ENCODE assay signal across 11 cellular contexts in genomic region chr10:103896225-103896624, GRCh38. TPM values are rescaled to one million over a fixed set of nuclear protein-coding genes. Genes with fewer than 3 reads are reported as not detected.
DNase-seq lines count a peak whose midpoint lies in the region; ATAC-seq, FAIRE-seq and TF ChIP-seq lines count a peak whose summit lies in the region.
"Had no signal": no experiment of that assay in that cellular context is flagged by ENCODE, and none has a peak within 500 bp of the region (broad histone marks: within the 10 kb centered on the region; RNA-seq: fewer than 3 reads in every experiment).

No MANE protein-coding gene starts in this region.

- H3K4me3 ChIP-seq in BLaER1 treated with 17β-estradiol and CSF1 and Interleukin-3, amounts not matched to agents 10 nM and 100 nM: no peak overlapping the region
- H3K4me3 ChIP-seq in SJCRH30: no peak overlapping the region
- H3K4me3 ChIP-seq: K562, neural progenitor cell had no signal

- no peak for FAIRE-seq in H54 (lab: Jason Lieb, UNC)
- FAIRE-seq: K562 had no signal

- ATAC-seq in effector memory CD8-positive, alpha-beta T cell (replicated peaks): no peak
- ATAC-seq: K562 had no signal

- no peak for TF ChIP-seq POLR2A in H54 (IDR thresholded peaks at IDR 0.05; ENCODE audit: low read depth, low read length)

- peaks cover 35 to 38% of the 10 kb centered on the region in 2 donors for H3K4me1 Mint-ChIP-seq in effector memory CD8-positive, alpha-beta T cell (ENCODE audit: low read depth in 2 of 2)
- H3K4me1 Mint-ChIP-seq in nephron progenitor cell: peaks cover 91% of the 10 kb centered on the region

- TF ChIP-seq CTCF in nephron progenitor cell (IDR thresholded peaks at IDR 0.05): no peak

- H3K27ac Mint-ChIP-seq in effector memory CD8-positive, alpha-beta T cell: peak overlapping the region; percentile 84 to 92
- peak overlapping the region; percentile 88 for H3K27ac Mint-ChIP-seq in nephron progenitor cell
- H3K27ac Mint-ChIP-seq: neural progenitor cell had no signal

- no peaks in the 10 kb centered on the region for H3K9me3 ChIP-seq in BLaER1 treated with 17β-estradiol and CSF1 and Interleukin-3, amounts not matched to agents 10 nM and 100 nM (replicated peaks in 1 of 11)
- H3K9me3 ChIP-seq in SJCRH30 (replicated peaks): no peaks in the 10 kb centered on the region

- no peak overlapping the region for H3K9ac ChIP-seq in BLaER1 treated with 17β-estradiol and CSF1 and Interleukin-3, amounts not matched to agents 10 nM and 100 nM
- H3K9ac ChIP-seq: neural progenitor cell had no signal

- no peaks in the 10 kb centered on the region for H3K9me3 Mint-ChIP-seq in effector memory CD8-positive, alpha-beta T cell
- no peaks in the 10 kb centered on the region for H3K9me3 Mint-ChIP-seq in nephron progenitor cell
- H3K9me3 Mint-ChIP-seq: neural progenitor cell had no signal

- DNase-seq in NCI-H69 (lab: John Stamatoyannopoulos, UW) (peak; percentile 24), nephron progenitor cell (no peak), NCI-H1105 (lab: John Stamatoyannopoulos, UW) (no peak), SJCRH30 (no peak), H54 (ENCODE audit: insufficient read length, low spot score) (no peak), germinal center (ENCODE audit: low spot score) (no peak)
- DNase-seq in effector memory CD8-positive, alpha-beta T cell: no peak
- DNase-seq: activated T-cell treated with anti-CD3 and anti-CD28 coated beads, Interleukin-2, amount 50 U/mL, for 1 hour had no signal

- peaks cover 29 to 65% (median 50%) of the 10 kb centered on the region in 11 experiments for H3K36me3 ChIP-seq in BLaER1 treated with 17β-estradiol and CSF1 and Interleukin-3, amounts not matched to agents 10 nM and 100 nM
- H3K36me3 ChIP-seq in SJCRH30: no peaks in the 10 kb centered on the region
- H3K36me3 ChIP-seq: neural progenitor cell had no signal

- no peaks in the 10 kb centered on the region for H3K27me3 Mint-ChIP-seq in effector memory CD8-positive, alpha-beta T cell
- peaks cover 5% of the 10 kb centered on the region for H3K27me3 Mint-ChIP-seq in nephron progenitor cell (ENCODE audit: low read depth, poor library complexity)

- H3K4me3 Mint-ChIP-seq in effector memory CD8-positive, alpha-beta T cell: no peak overlapping the region
- peak overlapping the region; percentile 3 for H3K4me3 Mint-ChIP-seq in nephron progenitor cell
- H3K4me3 Mint-ChIP-seq: neural progenitor cell had no signal

- H4K20me1 ChIP-seq in BLaER1 treated with 17β-estradiol and CSF1 and Interleukin-3, amounts not matched to agents 10 nM and 100 nM: no peaks in the 10 kb centered on the region

- no peaks in the 10 kb centered on the region for H3K27me3 ChIP-seq in BLaER1 treated with 17β-estradiol and CSF1 and Interleukin-3, amounts not matched to agents 10 nM and 100 nM
- no peaks in the 10 kb centered on the region for H3K27me3 ChIP-seq in SJCRH30
- H3K27me3 ChIP-seq: neural progenitor cell had no signal

- H3K27ac ChIP-seq in BLaER1 treated with 17β-estradiol and CSF1 and Interleukin-3, amounts not matched to agents 10 nM and 100 nM: peak overlapping the region in 4 of 11 experiments; percentile 14 to 62 (median 50); a peak in 6 of 22 replicates
- no peak overlapping the region for H3K27ac ChIP-seq in SJCRH30
- H3K27ac ChIP-seq: neural progenitor cell had no signal

- peaks cover 28 to 47% (median 34%) of the 10 kb centered on the region in 10 experiments for H3K4me1 ChIP-seq in BLaER1 treated with 17β-estradiol and CSF1 and Interleukin-3, amounts not matched to agents 10 nM and 100 nM
- peaks cover 19% of the 10 kb centered on the region for H3K4me1 ChIP-seq in SJCRH30

- peak overlapping the region in 6 of 11 experiments; percentile 56 to 80 (median 72); a peak in 10 of 22 replicates for H3K4me2 ChIP-seq in BLaER1 treated with 17β-estradiol and CSF1 and Interleukin-3, amounts not matched to agents 10 nM and 100 nM
- H3K4me2 ChIP-seq: neural progenitor cell had no signal

- H3K36me3 Mint-ChIP-seq in effector memory CD8-positive, alpha-beta T cell (ENCODE audit: insufficient read depth): peaks cover 78% of the 10 kb centered on the region
- peaks cover 44% of the 10 kb centered on the region for H3K36me3 Mint-ChIP-seq in nephron progenitor cell (ENCODE audit: low read depth)

RNA-seq across cellular contexts. Expression of gene STN1, which starts 21.8 kb away (rescaled TPM):
- 10.3 and 11.6 TPM in 2 replicates for total RNA-seq in SJCRH30 (2014; rRNA removed; shearing (Covaris generic))

RNA-seq across cellular contexts. Expression of gene SH3PXD2A, which starts 40.8 kb away (rescaled TPM):
- total RNA-seq in SJCRH30 (2014; rRNA removed; shearing (Covaris generic)): 5.4 and 5.5 TPM in 2 replicates
